1 cellular context compared by ENCODE assay signal in genomic region chr1:52571783-52572182, GRCh38.
A peak's percentile ranks its signal among the peaks of the same experiment; 100 is the strongest.
TF ChIP-seq lines count a peak whose summit lies in the region.

No MANE protein-coding gene starts in this region.

TF ChIP-seq in HepG2, 621 proteins besides CTCF, POLR2A, EP300 and RAD21 (continued from another document):
- TF ChIP-seq, protein P1, sequence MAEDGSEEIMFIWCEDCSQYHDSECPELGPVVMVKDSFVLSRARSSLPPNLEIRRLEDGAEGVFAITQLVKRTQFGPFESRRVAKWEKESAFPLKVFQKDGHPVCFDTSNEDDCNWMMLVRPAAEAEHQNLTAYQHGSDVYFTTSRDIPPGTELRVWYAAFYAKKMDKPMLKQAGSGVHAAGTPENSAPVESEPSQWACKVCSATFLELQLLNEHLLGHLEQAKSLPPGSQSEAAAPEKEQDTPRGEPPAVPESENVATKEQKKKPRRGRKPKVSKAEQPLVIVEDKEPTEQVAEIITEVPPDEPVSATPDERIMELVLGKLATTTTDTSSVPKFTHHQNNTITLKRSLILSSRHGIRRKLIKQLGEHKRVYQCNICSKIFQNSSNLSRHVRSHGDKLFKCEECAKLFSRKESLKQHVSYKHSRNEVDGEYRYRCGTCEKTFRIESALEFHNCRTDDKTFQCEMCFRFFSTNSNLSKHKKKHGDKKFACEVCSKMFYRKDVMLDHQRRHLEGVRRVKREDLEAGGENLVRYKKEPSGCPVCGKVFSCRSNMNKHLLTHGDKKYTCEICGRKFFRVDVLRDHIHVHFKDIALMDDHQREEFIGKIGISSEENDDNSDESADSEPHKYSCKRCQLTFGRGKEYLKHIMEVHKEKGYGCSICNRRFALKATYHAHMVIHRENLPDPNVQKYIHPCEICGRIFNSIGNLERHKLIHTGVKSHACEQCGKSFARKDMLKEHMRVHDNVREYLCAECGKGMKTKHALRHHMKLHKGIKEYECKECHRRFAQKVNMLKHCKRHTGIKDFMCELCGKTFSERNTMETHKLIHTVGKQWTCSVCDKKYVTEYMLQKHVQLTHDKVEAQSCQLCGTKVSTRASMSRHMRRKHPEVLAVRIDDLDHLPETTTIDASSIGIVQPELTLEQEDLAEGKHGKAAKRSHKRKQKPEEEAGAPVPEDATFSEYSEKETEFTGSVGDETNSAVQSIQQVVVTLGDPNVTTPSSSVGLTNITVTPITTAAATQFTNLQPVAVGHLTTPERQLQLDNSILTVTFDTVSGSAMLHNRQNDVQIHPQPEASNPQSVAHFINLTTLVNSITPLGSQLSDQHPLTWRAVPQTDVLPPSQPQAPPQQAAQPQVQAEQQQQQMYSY (CRISPR knock-in tag; IDR thresholded peaks at IDR 0.05), result no peak
- TF ChIP-seq TSC22D2 (CRISPR knock-in tag; IDR thresholded peaks at IDR 0.05; ENCODE audit: borderline replicate concordance) (no peak), CREB1 (IDR thresholded peaks at IDR 0.05) (peak; percentile 47; the same call in 1 of the 2 replicates), CREB1 (CRISPR knock-in tag; IDR thresholded peaks at IDR 0.05) (peak; percentile 69), NFYC (CRISPR knock-in tag; IDR thresholded peaks at IDR 0.05) (peak; percentile 88), BCL3 (CRISPR knock-in tag; IDR thresholded peaks at IDR 0.05) (no peak), NFYB (CRISPR knock-in tag; IDR thresholded peaks at IDR 0.05) (peak; percentile 80), XRCC5 (optimal IDR thresholded peaks at IDR 0.05; ENCODE audit: low read length) (no peak)
